In the genomic region with DNA sequence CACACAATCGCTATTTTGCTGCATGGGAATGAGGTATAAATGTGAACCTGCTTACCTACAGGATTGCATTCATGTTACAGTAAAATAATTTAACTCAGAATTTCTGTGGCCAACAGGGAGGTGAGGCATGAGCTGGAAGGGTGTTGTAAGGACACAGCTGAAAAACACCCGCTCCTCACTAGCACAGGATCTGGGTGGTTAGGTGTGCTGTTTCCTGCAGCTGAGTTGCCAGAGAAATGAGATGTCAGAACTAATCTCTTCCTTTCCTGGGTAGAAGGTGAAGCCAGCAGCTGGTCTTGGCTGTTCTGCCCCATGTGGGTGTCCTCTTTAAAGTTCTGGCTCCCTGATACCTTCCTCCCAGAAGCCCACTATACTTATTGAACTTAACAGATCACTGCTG, we compare ENCODE assay signal across 1 cellular context.
TF ChIP-seq lines count a peak whose summit lies in the region.

No MANE protein-coding gene starts in this region.

TF ChIP-seq in endothelial cell of umbilical vein, 7 proteins besides CTCF, POLR2A, EP300 and RAD21 (continued from another document):
- TF ChIP-seq, protein P1, sequence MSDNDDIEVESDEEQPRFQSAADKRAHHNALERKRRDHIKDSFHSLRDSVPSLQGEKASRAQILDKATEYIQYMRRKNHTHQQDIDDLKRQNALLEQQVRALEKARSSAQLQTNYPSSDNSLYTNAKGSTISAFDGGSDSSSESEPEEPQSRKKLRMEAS (IDR thresholded peaks at IDR 0.05; ENCODE audit: insufficient read depth, insufficient read length): no peak
- TF ChIP-seq FOS (IDR thresholded peaks at IDR 0.05; ENCODE audit: borderline replicate concordance, insufficient read depth, low read length): no peak
- no peak for TF ChIP-seq MYC (IDR thresholded peaks at IDR 0.05; ENCODE audit: low read depth, low read length)
